8 cellular contexts compared by ENCODE assay signal in the genomic region with DNA sequence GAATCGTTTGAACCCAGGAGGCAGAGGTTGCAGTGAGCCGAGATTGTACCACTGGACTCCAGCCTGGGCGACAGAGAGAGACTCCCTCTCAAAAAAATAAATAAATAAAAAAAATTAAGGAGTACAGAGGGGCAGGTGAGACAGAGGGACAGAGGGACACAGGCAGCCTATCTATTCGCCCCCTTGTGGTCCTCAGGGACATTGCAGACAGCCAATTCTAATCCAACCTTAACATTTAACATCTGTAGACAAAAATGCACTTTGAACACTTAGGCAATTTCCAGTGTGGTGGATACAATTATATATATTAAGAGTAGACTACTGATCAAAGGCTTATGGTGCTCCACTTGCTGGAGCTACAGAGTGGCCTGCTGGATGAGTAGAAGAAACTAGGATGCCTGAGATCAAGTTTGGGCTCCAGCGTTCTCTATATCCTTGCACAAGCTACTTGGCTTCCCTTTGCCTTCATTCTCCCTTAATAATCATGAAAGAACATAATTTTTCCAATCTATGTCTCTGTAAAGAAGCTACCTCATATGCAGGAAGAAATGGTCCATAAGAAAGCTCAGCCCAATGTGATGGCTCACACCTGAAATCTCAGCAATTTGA. TPM values are rescaled to one million over a fixed set of nuclear protein-coding genes. Genes with fewer than 3 reads are reported as not detected.
DNase-seq lines count a peak whose midpoint lies in the region; ATAC-seq, FAIRE-seq and TF ChIP-seq lines count a peak whose summit lies in the region.

No MANE protein-coding gene starts in this region.

- ATAC-seq in heart left ventricle (peak in 2 of 4 donors; percentile 52 to 62), HG03139 (IDR thresholded peaks at IDR 0.05; ENCODE audit: unreplicated experiment) (no peak)

- FAIRE-seq in D721Med (lab: Jason Lieb, UNC), result no peak

- 65 to 69% (median 66%) methylated on average over 5 of the region's 5 CpGs for WGBS in heart left ventricle, 4 donors

- no peaks in the 10 kb centered on the region for H3K27me3 ChIP-seq in Peyer's patch
- peaks cover 0 to 7% (median 0%) of the 10 kb centered on the region in 9 donors for H3K27me3 ChIP-seq in heart left ventricle

- H3K4me1 ChIP-seq in Peyer's patch (no peaks in the 10 kb centered on the region), heart left ventricle (no peaks in the 10 kb centered on the region)

- intact Hi-C loops in heart left ventricle (cut with DNase I), result loop anchor here in 5 of 10 donors (10.0 kb wide), 1 partner anchor 189 kb away; no protein-coding TSS in a partner anchor

- TF ChIP-seq POLR2A in Peyer's patch (IDR thresholded peaks at IDR 0.05), result no peak
- TF ChIP-seq POLR2A in heart left ventricle (IDR thresholded peaks at IDR 0.05), result no peak

- H3K36me3 ChIP-seq in Peyer's patch (no peaks in the 10 kb centered on the region), heart left ventricle (no peaks in the 10 kb centered on the region)

- H3K4me3 ChIP-seq in Peyer's patch (no peak overlapping the region), heart left ventricle (no peak overlapping the region)

- TF ChIP-seq CTCF in D721Med (IDR thresholded peaks at IDR 0.05; ENCODE audit: insufficient read depth, missing control alignments), result peak; percentile 69
- peak; percentile 40 to 76 (median 66) for TF ChIP-seq CTCF in Peyer's patch (IDR thresholded peaks at IDR 0.05)
- TF ChIP-seq CTCF in heart left ventricle (IDR thresholded peaks at IDR 0.05), result peak; percentile 72 to 85 (median 80)

- no peaks in the 10 kb centered on the region for H3K9me3 ChIP-seq in Peyer's patch
- H3K9me3 ChIP-seq in heart left ventricle, result no peaks in the 10 kb centered on the region

- H3K27ac ChIP-seq in Peyer's patch (no peak overlapping the region), heart left ventricle (no peak overlapping the region)

- DNase-seq in D721Med (ENCODE audit: insufficient read length, low spot score) (no peak), HCEC 1CT (peak; percentile 52), Peyer's patch (peak in 2 of 3 donors; percentile 37 to 68), heart left ventricle (peak in 2 of 5 donors; percentile 23 to 27), middle frontal gyrus (ENCODE audit: extremely low spot score, low spot score) (no peak)
- DNase-seq in activated effector memory CD4-positive, alpha-beta T cell treated with anti-CD3 and anti-CD28 coated beads, Interleukin-2, amount 50 U/mL, for 16 hours, result peak; percentile 80
- DNase-seq in stimulated activated CD4-positive, alpha-beta T cell treated with anti-CD3 and anti-CD28 coated beads, Interleukin-12 subunit alpha, Interleukin-12 subunit beta, amount 100 ng/mL, for 48 hours (ENCODE audit: low read depth in 2 of 3, low spot score in 1 of 3), result peak; percentile 8 to 35 (median 33)

RNA-seq across cellular contexts. Expression of gene SMARCAL1, which starts 8.2 kb away (rescaled TPM):
- 10 to 100 TPM; 27.3 to 76.7 (median 34.4) TPM for total RNA-seq in Peyer's patch
- total RNA-seq in heart left ventricle, result 10 to 100 TPM in 7 of 9 donors, 1 to 10 TPM in 2; 5.5 to 17.1 (median 11.5) TPM
- polyA plus RNA-seq in heart left ventricle, result 1 to 10 TPM; 5.0 to 5.9 TPM

RNA-seq across cellular contexts. Expression of gene MARCHF4, which starts 31.8 kb away (rescaled TPM):
- total RNA-seq in Peyer's patch (under 1 TPM in 1 of 4 donors, not detected in 3; 0.35 TPM), heart left ventricle (under 1 TPM in 4 of 9 donors, not detected in 5; 0.10 to 0.56 (median 0.17) TPM)
- polyA plus RNA-seq in heart left ventricle, result under 1 TPM in 1 of 2 donors, not detected in 1; 0.01 TPM

Comparison
In these comparisons a context has a peak if more than half of its experiments do, and no peak if none do; other contexts are left out.
1. DNase-seq: peak in HCEC 1CT (single experiment), Peyer's patch (2 of 3), activated effector memory CD4-positive, alpha-beta T cell treated with anti-CD3 and anti-CD28 coated beads, Interleukin-2, amount 50 U/mL, for 16 hours (single experiment) and stimulated activated CD4-positive, alpha-beta T cell treated with anti-CD3 and anti-CD28 coated beads, Interleukin-12 subunit alpha, Interleukin-12 subunit beta, amount 100 ng/mL, for 48 hours (3 of 3); none in D721Med (single experiment) and middle frontal gyrus (single experiment).
2. Peak in every context shown above with its lines, with median percentiles within 50 percentile points of each other: CTCF ChIP-seq.